ENCODE assay signal across 1 cellular context in the genomic region with DNA sequence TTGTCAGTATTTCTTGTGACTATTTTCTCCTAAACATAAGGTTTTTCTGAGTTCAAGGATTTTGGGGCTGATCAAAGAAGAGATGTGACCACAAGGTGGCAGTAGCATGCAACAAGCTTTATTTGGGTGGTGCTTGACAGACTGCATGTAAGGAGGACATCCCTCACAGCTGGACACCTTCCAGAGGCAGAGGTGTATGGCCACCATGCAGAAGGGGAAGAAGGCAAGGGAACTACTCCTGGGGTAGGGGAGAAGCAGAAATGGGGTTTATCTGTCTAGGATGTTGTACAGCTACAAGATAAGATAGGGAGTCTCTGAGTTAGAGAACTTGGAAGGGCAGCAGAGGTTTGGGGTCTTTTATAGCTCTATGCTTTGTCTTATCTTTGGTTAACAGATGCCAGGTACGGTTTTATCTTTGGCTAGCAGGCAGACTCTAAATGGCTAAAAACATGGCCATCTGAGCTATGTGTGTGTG.
A peak's percentile ranks its signal among the peaks of the same experiment; 100 is the strongest.
TF ChIP-seq lines count a peak whose summit lies in the region.

No MANE protein-coding gene starts in this region.

TF ChIP-seq in K562, 482 proteins besides CTCF, POLR2A, EP300 and RAD21 (continued from another document and continues in another):
- TF ChIP-seq HDAC3 (IDR thresholded peaks at IDR 0.05; ENCODE audit: borderline replicate concordance, partially characterized antibody) (peak; percentile 95), CEBPG (CRISPR knock-in tag; IDR thresholded peaks at IDR 0.05) (no peak), CEBPG (tag; conservative IDR thresholded peaks at IDR 0.05 in 1 of 2, IDR thresholded peaks at IDR 0.05 in 1 of 2) (no peak), RFX5 (IDR thresholded peaks at IDR 0.05; ENCODE audit: low read depth, low read length) (no peak), ZNF695 (CRISPR knock-in tag; IDR thresholded peaks at IDR 0.05) (no peak), MAFK (IDR thresholded peaks at IDR 0.05; ENCODE audit: low read length) (no peak), IFI16 (CRISPR knock-in tag; IDR thresholded peaks at IDR 0.05) (no peak), SRSF9 (IDR thresholded peaks at IDR 0.05; ENCODE audit: borderline replicate concordance, low read depth, low read length) (no peak), MIER1 (IDR thresholded peaks at IDR 0.05; ENCODE audit: low read depth) (peak; percentile 67), HSF4 (CRISPR knock-in tag; IDR thresholded peaks at IDR 0.05; ENCODE audit: borderline replicate concordance) (no peak), ZNF445 (CRISPR knock-in tag; IDR thresholded peaks at IDR 0.05; ENCODE audit: low read depth) (no peak), ILF3 (IDR thresholded peaks at IDR 0.05; ENCODE audit: borderline replicate concordance) (no peak), CSDE1 (IDR thresholded peaks at IDR 0.05) (no peak), KLF16 (IDR thresholded peaks at IDR 0.05) (peak; percentile 89), CEBPB (tag; IDR thresholded peaks at IDR 0.05) (no peak), FOS (IDR thresholded peaks at IDR 0.05; ENCODE audit: extremely low read depth, insufficient read length) (no peak), TRIM24 (IDR thresholded peaks at IDR 0.05) (peak; percentile 95 to 96), ZNF324 (CRISPR knock-in tag; IDR thresholded peaks at IDR 0.05) (no peak), ZSCAN29 (IDR thresholded peaks at IDR 0.05) (no peak), ARHGAP35 (IDR thresholded peaks at IDR 0.05; ENCODE audit: partially characterized antibody) (peak; percentile 88), ZSCAN32 (CRISPR knock-in tag; IDR thresholded peaks at IDR 0.05) (no peak), ELF4 (CRISPR knock-in tag; IDR thresholded peaks at IDR 0.05) (peak; percentile 98), MCM7 (IDR thresholded peaks at IDR 0.05) (no peak; a peak in 1 of 4 replicates), RBM39 (optimal IDR thresholded peaks at IDR 0.05; ENCODE audit: low read depth, low read length) (no peak), ZZZ3 (IDR thresholded peaks at IDR 0.05) (0 out of 2 replicates have a peak, but pooled peaks have one; percentile 50), ZNF41 (CRISPR knock-in tag; conservative IDR thresholded peaks at IDR 0.05) (0 out of 2 replicates have a peak, but pooled peaks have one; percentile 33), CHD4 (IDR thresholded peaks at IDR 0.05; ENCODE audit: insufficient read depth, insufficient replicate concordance, low read depth, low read length, poor library complexity, severe bottlenecking) (no peak), ZBED1 (IDR thresholded peaks at IDR 0.05) (no peak), CXXC5 (CRISPR knock-in tag; IDR thresholded peaks at IDR 0.05) (peak; percentile 93), CREM (IDR thresholded peaks at IDR 0.05; ENCODE audit: low read depth) (peak; percentile 50; the same call in 1 of the 2 replicates), TCFL5 (CRISPR knock-in tag; conservative IDR thresholded peaks at IDR 0.05) (peak; percentile 44; the same call in 1 of the 2 replicates), ZNF561 (CRISPR knock-in tag; conservative IDR thresholded peaks at IDR 0.05) (no peak), EHMT2 (IDR thresholded peaks at IDR 0.05) (peak; percentile 94), PTTG1 (tag; IDR thresholded peaks at IDR 0.05; ENCODE audit: low read depth) (0 out of 2 replicates have a peak, but pooled peaks have one; percentile 21), KDM5B (IDR thresholded peaks at IDR 0.05; ENCODE audit: insufficient replicate concordance, low read depth, low read length) (no peak), SAFB2 (IDR thresholded peaks at IDR 0.05; ENCODE audit: borderline replicate concordance, low read depth, low read length, severe bottlenecking) (no peak), ZNF384 (IDR thresholded peaks at IDR 0.05; ENCODE audit: low read depth, low read length) (no peak), FIP1L1 (IDR thresholded peaks at IDR 0.05; ENCODE audit: low read depth, low read length, poor library complexity, severe bottlenecking) (no peak), LARP7 (IDR thresholded peaks at IDR 0.05) (no peak), HNRNPLL (IDR thresholded peaks at IDR 0.05; ENCODE audit: low read depth, low read length, poor library complexity, severe bottlenecking) (no peak), PRPF4 (IDR thresholded peaks at IDR 0.05; ENCODE audit: insufficient read depth, low read depth, low read length, poor library complexity, severe bottlenecking) (no peak), MTA2 (IDR thresholded peaks at IDR 0.05; ENCODE audit: low read depth) (peak; percentile 100), PML (IDR thresholded peaks at IDR 0.05; ENCODE audit: low read length) (peak; percentile 96), ZFX (CRISPR knock-in tag; IDR thresholded peaks at IDR 0.05) (no peak), DDX20 (tag; IDR thresholded peaks at IDR 0.05; ENCODE audit: low read depth) (peak; percentile 54; the same call in 1 of the 2 replicates), CBFA2T3 (IDR thresholded peaks at IDR 0.05) (peak; percentile 99), NELFE (IDR thresholded peaks at IDR 0.05; ENCODE audit: insufficient read depth, insufficient read length) (no peak), TSC22D4 (tag; IDR thresholded peaks at IDR 0.05) (no peak)
- TF ChIP-seq, protein P1, sequence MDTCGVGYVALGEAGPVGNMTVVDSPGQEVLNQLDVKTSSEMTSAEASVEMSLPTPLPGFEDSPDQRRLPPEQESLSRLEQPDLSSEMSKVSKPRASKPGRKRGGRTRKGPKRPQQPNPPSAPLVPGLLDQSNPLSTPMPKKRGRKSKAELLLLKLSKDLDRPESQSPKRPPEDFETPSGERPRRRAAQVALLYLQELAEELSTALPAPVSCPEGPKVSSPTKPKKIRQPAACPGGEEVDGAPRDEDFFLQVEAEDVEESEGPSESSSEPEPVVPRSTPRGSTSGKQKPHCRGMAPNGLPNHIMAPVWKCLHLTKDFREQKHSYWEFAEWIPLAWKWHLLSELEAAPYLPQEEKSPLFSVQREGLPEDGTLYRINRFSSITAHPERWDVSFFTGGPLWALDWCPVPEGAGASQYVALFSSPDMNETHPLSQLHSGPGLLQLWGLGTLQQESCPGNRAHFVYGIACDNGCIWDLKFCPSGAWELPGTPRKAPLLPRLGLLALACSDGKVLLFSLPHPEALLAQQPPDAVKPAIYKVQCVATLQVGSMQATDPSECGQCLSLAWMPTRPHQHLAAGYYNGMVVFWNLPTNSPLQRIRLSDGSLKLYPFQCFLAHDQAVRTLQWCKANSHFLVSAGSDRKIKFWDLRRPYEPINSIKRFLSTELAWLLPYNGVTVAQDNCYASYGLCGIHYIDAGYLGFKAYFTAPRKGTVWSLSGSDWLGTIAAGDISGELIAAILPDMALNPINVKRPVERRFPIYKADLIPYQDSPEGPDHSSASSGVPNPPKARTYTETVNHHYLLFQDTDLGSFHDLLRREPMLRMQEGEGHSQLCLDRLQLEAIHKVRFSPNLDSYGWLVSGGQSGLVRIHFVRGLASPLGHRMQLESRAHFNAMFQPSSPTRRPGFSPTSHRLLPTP (IDR thresholded peaks at IDR 0.05; ENCODE audit: borderline replicate concordance, extremely low read depth, insufficient read length) = no peak
- TF ChIP-seq, protein P2, sequence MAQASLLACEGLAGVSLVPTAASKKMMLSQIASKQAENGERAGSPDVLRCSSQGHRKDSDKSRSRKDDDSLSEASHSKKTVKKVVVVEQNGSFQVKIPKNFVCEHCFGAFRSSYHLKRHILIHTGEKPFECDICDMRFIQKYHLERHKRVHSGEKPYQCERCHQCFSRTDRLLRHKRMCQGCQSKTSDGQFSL (CRISPR knock-in tag; IDR thresholded peaks at IDR 0.05) = no peak
- TF ChIP-seq, protein P2 (tag; IDR thresholded peaks at IDR 0.05) = no peak
- TF ChIP-seq, protein P3, sequence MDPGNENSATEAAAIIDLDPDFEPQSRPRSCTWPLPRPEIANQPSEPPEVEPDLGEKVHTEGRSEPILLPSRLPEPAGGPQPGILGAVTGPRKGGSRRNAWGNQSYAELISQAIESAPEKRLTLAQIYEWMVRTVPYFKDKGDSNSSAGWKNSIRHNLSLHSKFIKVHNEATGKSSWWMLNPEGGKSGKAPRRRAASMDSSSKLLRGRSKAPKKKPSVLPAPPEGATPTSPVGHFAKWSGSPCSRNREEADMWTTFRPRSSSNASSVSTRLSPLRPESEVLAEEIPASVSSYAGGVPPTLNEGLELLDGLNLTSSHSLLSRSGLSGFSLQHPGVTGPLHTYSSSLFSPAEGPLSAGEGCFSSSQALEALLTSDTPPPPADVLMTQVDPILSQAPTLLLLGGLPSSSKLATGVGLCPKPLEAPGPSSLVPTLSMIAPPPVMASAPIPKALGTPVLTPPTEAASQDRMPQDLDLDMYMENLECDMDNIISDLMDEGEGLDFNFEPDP (CRISPR knock-in tag; IDR thresholded peaks at IDR 0.05) = no peak
- TF ChIP-seq, protein P4, sequence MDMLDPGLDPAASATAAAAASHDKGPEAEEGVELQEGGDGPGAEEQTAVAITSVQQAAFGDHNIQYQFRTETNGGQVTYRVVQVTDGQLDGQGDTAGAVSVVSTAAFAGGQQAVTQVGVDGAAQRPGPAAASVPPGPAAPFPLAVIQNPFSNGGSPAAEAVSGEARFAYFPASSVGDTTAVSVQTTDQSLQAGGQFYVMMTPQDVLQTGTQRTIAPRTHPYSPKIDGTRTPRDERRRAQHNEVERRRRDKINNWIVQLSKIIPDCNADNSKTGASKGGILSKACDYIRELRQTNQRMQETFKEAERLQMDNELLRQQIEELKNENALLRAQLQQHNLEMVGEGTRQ (CRISPR knock-in tag; IDR thresholded peaks at IDR 0.05) = no peak
- TF ChIP-seq, protein P5, sequence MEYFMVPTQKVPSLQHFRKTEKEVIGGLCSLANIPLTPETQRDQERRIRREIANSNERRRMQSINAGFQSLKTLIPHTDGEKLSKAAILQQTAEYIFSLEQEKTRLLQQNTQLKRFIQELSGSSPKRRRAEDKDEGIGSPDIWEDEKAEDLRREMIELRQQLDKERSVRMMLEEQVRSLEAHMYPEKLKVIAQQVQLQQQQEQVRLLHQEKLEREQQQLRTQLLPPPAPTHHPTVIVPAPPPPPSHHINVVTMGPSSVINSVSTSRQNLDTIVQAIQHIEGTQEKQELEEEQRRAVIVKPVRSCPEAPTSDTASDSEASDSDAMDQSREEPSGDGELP (CRISPR knock-in tag; IDR thresholded peaks at IDR 0.05; ENCODE audit: borderline replicate concordance) = peak; percentile 94
- TF ChIP-seq, protein P6, sequence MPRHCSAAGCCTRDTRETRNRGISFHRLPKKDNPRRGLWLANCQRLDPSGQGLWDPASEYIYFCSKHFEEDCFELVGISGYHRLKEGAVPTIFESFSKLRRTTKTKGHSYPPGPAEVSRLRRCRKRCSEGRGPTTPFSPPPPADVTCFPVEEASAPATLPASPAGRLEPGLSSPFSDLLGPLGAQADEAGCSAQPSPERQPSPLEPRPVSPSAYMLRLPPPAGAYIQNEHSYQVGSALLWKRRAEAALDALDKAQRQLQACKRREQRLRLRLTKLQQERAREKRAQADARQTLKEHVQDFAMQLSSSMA (CRISPR knock-in tag; IDR thresholded peaks at IDR 0.05) = no peak
- TF ChIP-seq, protein P7, sequence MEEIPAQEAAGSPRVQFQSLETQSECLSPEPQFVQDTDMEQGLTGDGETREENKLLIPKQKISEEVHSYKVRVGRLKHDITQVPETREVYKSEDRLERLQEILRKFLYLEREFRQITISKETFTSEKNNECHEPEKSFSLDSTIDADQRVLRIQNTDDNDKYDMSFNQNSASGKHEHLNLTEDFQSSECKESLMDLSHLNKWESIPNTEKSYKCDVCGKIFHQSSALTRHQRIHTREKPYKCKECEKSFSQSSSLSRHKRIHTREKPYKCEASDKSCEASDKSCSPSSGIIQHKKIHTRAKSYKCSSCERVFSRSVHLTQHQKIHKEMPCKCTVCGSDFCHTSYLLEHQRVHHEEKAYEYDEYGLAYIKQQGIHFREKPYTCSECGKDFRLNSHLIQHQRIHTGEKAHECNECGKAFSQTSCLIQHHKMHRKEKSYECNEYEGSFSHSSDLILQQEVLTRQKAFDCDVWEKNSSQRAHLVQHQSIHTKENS (CRISPR knock-in tag; IDR thresholded peaks at IDR 0.05) = no peak
- TF ChIP-seq, protein P8, sequence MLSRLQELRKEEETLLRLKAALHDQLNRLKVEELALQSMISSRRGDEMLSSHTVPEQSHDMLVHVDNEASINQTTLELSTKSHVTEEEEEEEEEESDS (CRISPR knock-in tag; IDR thresholded peaks at IDR 0.05) = no peak
- TF ChIP-seq, protein P9, sequence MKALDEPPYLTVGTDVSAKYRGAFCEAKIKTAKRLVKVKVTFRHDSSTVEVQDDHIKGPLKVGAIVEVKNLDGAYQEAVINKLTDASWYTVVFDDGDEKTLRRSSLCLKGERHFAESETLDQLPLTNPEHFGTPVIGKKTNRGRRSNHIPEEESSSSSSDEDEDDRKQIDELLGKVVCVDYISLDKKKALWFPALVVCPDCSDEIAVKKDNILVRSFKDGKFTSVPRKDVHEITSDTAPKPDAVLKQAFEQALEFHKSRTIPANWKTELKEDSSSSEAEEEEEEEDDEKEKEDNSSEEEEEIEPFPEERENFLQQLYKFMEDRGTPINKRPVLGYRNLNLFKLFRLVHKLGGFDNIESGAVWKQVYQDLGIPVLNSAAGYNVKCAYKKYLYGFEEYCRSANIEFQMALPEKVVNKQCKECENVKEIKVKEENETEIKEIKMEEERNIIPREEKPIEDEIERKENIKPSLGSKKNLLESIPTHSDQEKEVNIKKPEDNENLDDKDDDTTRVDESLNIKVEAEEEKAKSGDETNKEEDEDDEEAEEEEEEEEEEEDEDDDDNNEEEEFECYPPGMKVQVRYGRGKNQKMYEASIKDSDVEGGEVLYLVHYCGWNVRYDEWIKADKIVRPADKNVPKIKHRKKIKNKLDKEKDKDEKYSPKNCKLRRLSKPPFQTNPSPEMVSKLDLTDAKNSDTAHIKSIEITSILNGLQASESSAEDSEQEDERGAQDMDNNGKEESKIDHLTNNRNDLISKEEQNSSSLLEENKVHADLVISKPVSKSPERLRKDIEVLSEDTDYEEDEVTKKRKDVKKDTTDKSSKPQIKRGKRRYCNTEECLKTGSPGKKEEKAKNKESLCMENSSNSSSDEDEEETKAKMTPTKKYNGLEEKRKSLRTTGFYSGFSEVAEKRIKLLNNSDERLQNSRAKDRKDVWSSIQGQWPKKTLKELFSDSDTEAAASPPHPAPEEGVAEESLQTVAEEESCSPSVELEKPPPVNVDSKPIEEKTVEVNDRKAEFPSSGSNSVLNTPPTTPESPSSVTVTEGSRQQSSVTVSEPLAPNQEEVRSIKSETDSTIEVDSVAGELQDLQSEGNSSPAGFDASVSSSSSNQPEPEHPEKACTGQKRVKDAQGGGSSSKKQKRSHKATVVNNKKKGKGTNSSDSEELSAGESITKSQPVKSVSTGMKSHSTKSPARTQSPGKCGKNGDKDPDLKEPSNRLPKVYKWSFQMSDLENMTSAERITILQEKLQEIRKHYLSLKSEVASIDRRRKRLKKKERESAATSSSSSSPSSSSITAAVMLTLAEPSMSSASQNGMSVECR (CRISPR knock-in tag; IDR thresholded peaks at IDR 0.05) = no peak; the same call in 1 of the 2 replicates
- TF ChIP-seq, protein P10, sequence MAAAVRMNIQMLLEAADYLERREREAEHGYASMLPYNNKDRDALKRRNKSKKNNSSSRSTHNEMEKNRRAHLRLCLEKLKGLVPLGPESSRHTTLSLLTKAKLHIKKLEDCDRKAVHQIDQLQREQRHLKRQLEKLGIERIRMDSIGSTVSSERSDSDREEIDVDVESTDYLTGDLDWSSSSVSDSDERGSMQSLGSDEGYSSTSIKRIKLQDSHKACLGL (CRISPR knock-in tag; IDR thresholded peaks at IDR 0.05; ENCODE audit: borderline replicate concordance, poor library complexity, severe bottlenecking) = no peak
